1 cellular context compared by ENCODE assay signal in the genomic region with DNA sequence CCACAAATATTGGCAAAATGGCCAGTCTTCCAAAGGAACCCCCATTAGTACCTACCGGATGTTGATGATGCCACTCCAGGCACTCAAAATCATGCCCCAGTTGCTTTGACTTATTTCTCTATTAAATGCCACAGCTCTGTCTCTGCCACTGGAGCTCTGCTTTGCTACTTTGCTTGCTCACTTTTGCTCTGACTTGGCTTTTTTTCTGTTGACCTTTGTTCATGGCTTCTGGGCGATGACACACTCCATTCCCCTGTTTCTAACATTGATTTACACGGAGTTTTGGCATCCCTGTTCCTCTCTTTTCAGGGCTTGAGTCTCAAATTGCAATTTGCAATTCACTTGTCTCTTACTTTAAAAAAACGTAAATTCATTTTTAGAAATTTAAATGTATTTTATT.
TF ChIP-seq lines count a peak whose summit lies in the region.

No MANE protein-coding gene starts in this region.

TF ChIP-seq in GM23338, 12 proteins besides CTCF, POLR2A, EP300 and RAD21 (continued from another document):
- TF ChIP-seq NANOG (IDR thresholded peaks at IDR 0.05; ENCODE audit: borderline replicate concordance) (no peak), REST (IDR thresholded peaks at IDR 0.05; ENCODE audit: unreplicated experiment) (no peak), CREB1 (CRISPR knock-in tag; IDR thresholded peaks at IDR 0.05; ENCODE audit: low read depth) (no peak), POLR2AphosphoS5 (IDR thresholded peaks at IDR 0.05; ENCODE audit: low read depth) (no peak), EZH2phosphoT487 (IDR thresholded peaks at IDR 0.05; ENCODE audit: unreplicated experiment) (no peak), ZNF114 (CRISPR knock-in tag; IDR thresholded peaks at IDR 0.05) (no peak), STAT1 (IDR thresholded peaks at IDR 0.05; ENCODE audit: unreplicated experiment) (no peak)
TF ChIP-seq in GM23338: peak in this region for 0.
